Comparison of ENCODE assay signal across 8 cellular contexts in genomic region chr3:184361932-184362667, GRCh38. TPM values are rescaled to one million over a fixed set of nuclear protein-coding genes. Genes with fewer than 3 reads are reported as not detected.
A peak's percentile ranks its signal among the peaks of the same experiment; 100 is the strongest.
DNase-seq lines count a peak whose midpoint lies in the region; ATAC-seq and TF ChIP-seq lines count a peak whose summit lies in the region.

No MANE protein-coding gene starts in this region.

- peaks cover 30% of the 10 kb centered on the region for H3K36me3 Mint-ChIP-seq in WTC11

- ATAC-seq in GM21786 (IDR thresholded peaks at IDR 0.05; ENCODE audit: unreplicated experiment) (peak; percentile 2), WTC11 (peak; percentile 11), right lobe of liver (peak; percentile 39 to 44 (median 42)), HG02981 (IDR thresholded peaks at IDR 0.05; ENCODE audit: unreplicated experiment) (no peak)

- H3K4me3 ChIP-seq in colonic mucosa (peak overlapping the region; percentile 87), right lobe of liver (peak overlapping the region; percentile 75 to 97 (median 85))

- WGBS in right lobe of liver (ENCODE audit: insufficient coverage, low coverage, low lambda C conversion rate, missing lambda C conversion rate) = 0% methylated on average over 20 of the region's 38 CpGs

- H3K36me3 ChIP-seq in colonic mucosa = no peaks in the 10 kb centered on the region
- peaks cover 0 to 8% (median 2%) of the 10 kb centered on the region in 4 donors for H3K36me3 ChIP-seq in right lobe of liver

- peaks cover 24% of the 10 kb centered on the region for H3K4me1 Mint-ChIP-seq in WTC11

- H3K27me3 Mint-ChIP-seq in WTC11 (ENCODE audit: low read depth) = peaks cover 6% of the 10 kb centered on the region; the same call in 1 of the 2 replicates

- peaks cover 10% of the 10 kb centered on the region for H3K4me1 ChIP-seq in colonic mucosa
- H3K4me1 ChIP-seq in right lobe of liver = peaks cover 0 to 19% (median 8%) of the 10 kb centered on the region in 4 donors

- H3K9me3 Mint-ChIP-seq in WTC11 = no peaks in the 10 kb centered on the region

- DNase-seq in D341Med (ENCODE audit: low spot score) (peak; percentile 66), NCI-H146 treated with DMSO at 0.1 percent for 48 hours (lab: John Stamatoyannopoulos, UW; ENCODE audit: unreplicated experiment) (peak; percentile 91), WTC11 (ENCODE audit: low spot score) (peak; percentile 47), colonic mucosa (peak; percentile 82), right lobe of liver (peak; percentile 75 to 82 (median 79))
- peak; percentile 11 to 60 (median 18) for DNase-seq in stimulated activated CD4-positive, alpha-beta T cell treated with anti-CD3 and anti-CD28 coated beads, TNF-alpha, amount 100 ng/mL, for 24 hours (ENCODE audit: low read depth in 3 of 3)

- intact Hi-C loops in colonic mucosa (cut with DNase I) (no loop called here), right lobe of liver (cut with DNase I) (no loop called here)

- peak overlapping the region; percentile 99 for H3K27ac ChIP-seq in colonic mucosa
- H3K27ac ChIP-seq in right lobe of liver = peak overlapping the region; percentile 95 to 99 (median 98)

- CTCF ChIA-PET in WTC11 (lab: Charles Lee) = interaction anchor here (0.7 to 4.8 kb wide), 10 partner anchors 10 to 199 kb away, joined by 3 to 41 read pairs (median 7); partner anchors contain the start of gene EPHB3

- no peaks in the 10 kb centered on the region for H3K27me3 ChIP-seq in colonic mucosa
- H3K27me3 ChIP-seq in right lobe of liver = no peaks in the 10 kb centered on the region

- H3K9me3 ChIP-seq in colonic mucosa (no peaks in the 10 kb centered on the region), right lobe of liver (no peaks in the 10 kb centered on the region)

- POLR2A ChIA-PET in WTC11 (lab: Charles Lee) = interaction anchor here (0.6 to 2.8 kb wide), 8 partner anchors 10 to 185 kb away, joined by 3 to 13 read pairs (median 5); no protein-coding TSS in a partner anchor

- peak overlapping the region; percentile 99 for H3K9ac ChIP-seq in colonic mucosa (ENCODE audit: low read depth in 2 of 2, low read length in 2 of 2)

- H3K4me3 Mint-ChIP-seq in WTC11 = peak overlapping the region; percentile 98

- no peak for TF ChIP-seq CTCF in WTC11 (IDR thresholded peaks at IDR 0.05)
- TF ChIP-seq CTCF in colonic mucosa (IDR thresholded peaks at IDR 0.05) = no peak
- TF ChIP-seq CTCF in right lobe of liver (IDR thresholded peaks at IDR 0.05) = no peak

- peak overlapping the region; percentile 97 for H3K27ac Mint-ChIP-seq in WTC11

- TF ChIP-seq POLR2A in right lobe of liver (IDR thresholded peaks at IDR 0.05) = no peak

TF ChIP-seq in WTC11, 78 proteins besides CTCF, POLR2A, EP300 and RAD21 (continues in another document):
- TF ChIP-seq, protein P1, sequence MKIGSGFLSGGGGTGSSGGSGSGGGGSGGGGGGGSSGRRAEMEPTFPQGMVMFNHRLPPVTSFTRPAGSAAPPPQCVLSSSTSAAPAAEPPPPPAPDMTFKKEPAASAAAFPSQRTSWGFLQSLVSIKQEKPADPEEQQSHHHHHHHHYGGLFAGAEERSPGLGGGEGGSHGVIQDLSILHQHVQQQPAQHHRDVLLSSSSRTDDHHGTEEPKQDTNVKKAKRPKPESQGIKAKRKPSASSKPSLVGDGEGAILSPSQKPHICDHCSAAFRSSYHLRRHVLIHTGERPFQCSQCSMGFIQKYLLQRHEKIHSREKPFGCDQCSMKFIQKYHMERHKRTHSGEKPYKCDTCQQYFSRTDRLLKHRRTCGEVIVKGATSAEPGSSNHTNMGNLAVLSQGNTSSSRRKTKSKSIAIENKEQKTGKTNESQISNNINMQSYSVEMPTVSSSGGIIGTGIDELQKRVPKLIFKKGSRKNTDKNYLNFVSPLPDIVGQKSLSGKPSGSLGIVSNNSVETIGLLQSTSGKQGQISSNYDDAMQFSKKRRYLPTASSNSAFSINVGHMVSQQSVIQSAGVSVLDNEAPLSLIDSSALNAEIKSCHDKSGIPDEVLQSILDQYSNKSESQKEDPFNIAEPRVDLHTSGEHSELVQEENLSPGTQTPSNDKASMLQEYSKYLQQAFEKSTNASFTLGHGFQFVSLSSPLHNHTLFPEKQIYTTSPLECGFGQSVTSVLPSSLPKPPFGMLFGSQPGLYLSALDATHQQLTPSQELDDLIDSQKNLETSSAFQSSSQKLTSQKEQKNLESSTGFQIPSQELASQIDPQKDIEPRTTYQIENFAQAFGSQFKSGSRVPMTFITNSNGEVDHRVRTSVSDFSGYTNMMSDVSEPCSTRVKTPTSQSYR (CRISPR knock-in tag; IDR thresholded peaks at IDR 0.05) = 0 out of 2 replicates have a peak, but pooled peaks have one; percentile 23
- TF ChIP-seq, protein P2, sequence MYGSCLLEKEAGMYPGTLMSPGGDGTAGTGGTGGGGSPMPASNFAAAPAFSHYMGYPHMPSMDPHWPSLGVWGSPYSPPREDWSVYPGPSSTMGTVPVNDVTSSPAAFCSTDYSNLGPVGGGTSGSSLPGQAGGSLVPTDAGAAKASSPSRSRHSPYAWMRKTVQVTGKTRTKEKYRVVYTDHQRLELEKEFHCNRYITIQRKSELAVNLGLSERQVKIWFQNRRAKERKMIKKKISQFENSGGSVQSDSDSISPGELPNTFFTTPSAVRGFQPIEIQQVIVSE (CRISPR knock-in tag; IDR thresholded peaks at IDR 0.05; ENCODE audit: borderline replicate concordance) = no peak
- no peak for TF ChIP-seq ZSCAN18 (CRISPR knock-in tag; IDR thresholded peaks at IDR 0.05)
- no peak for TF ChIP-seq TP53 (CRISPR knock-in tag; IDR thresholded peaks at IDR 0.05)
- TF ChIP-seq ZMAT4 (CRISPR knock-in tag; IDR thresholded peaks at IDR 0.05) = no peak
- no peak for TF ChIP-seq GABPB1 (CRISPR knock-in tag; IDR thresholded peaks at IDR 0.05)
- TF ChIP-seq E2F4 (CRISPR knock-in tag; IDR thresholded peaks at IDR 0.05; ENCODE audit: borderline replicate concordance, low read depth) = no peak
- TF ChIP-seq SMAD3 (CRISPR knock-in tag; IDR thresholded peaks at IDR 0.05; ENCODE audit: borderline replicate concordance) = 0 out of 2 replicates have a peak, but pooled peaks have one; percentile 23
- TF ChIP-seq, protein P3, sequence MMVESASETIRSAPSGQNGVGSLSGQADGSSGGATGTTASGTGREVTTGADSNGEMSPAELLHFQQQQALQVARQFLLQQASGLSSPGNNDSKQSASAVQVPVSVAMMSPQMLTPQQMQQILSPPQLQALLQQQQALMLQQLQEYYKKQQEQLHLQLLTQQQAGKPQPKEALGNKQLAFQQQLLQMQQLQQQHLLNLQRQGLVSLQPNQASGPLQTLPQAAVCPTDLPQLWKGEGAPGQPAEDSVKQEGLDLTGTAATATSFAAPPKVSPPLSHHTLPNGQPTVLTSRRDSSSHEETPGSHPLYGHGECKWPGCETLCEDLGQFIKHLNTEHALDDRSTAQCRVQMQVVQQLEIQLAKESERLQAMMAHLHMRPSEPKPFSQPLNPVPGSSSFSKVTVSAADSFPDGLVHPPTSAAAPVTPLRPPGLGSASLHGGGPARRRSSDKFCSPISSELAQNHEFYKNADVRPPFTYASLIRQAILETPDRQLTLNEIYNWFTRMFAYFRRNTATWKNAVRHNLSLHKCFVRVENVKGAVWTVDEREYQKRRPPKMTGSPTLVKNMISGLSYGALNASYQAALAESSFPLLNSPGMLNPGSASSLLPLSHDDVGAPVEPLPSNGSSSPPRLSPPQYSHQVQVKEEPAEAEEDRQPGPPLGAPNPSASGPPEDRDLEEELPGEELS (CRISPR knock-in tag; IDR thresholded peaks at IDR 0.05) = peak; percentile 42; the same call in 1 of the 2 replicates
- no peak for TF ChIP-seq GTF2I (CRISPR knock-in tag; conservative IDR thresholded peaks at IDR 0.05)
- TF ChIP-seq GRHL2 (CRISPR knock-in tag; IDR thresholded peaks at IDR 0.05; ENCODE audit: insufficient replicate concordance, severe bottlenecking) = no peak
- no peak for TF ChIP-seq TEAD4 (CRISPR knock-in tag; IDR thresholded peaks at IDR 0.05)
- no peak for TF ChIP-seq ZNF317 (CRISPR knock-in tag; IDR thresholded peaks at IDR 0.05; ENCODE audit: borderline replicate concordance, low read depth)

RNA-seq across cellular contexts. Expression of gene POLR2H, which starts 0.6 kb away (rescaled TPM):
- total RNA-seq in WTC11 (2021) (117 to 133 TPM (median 118 TPM) in 3 replicates), colonic mucosa (100 to 1,000 TPM in 1 of 2 donors, 10 to 100 TPM in 1; 98.2 to 130 TPM), right lobe of liver (10 to 100 TPM; 27.4 to 65.7 (median 35.3) TPM)

RNA-seq across cellular contexts. Expression of gene CLCN2, which starts 0.7 kb away (rescaled TPM):
- total RNA-seq in WTC11 (2021) (15.7 to 22.6 TPM (median 17.0 TPM) in 3 replicates), colonic mucosa (10 to 100 TPM; 61.1 to 71.6 TPM), right lobe of liver (1 to 10 TPM; 1.8 to 2.9 (median 2.5) TPM)

RNA-seq across cellular contexts. Expression of gene THPO, which starts 15.9 kb away (rescaled TPM):
- 0.55 to 1.4 TPM (median 1.0 TPM) in 3 replicates for total RNA-seq in WTC11 (2021)
- under 1 TPM in 1 of 2 donors, not detected in 1; 0.17 TPM for total RNA-seq in colonic mucosa
- total RNA-seq in right lobe of liver = 10 to 100 TPM in 3 of 6 experiments, 1 to 10 TPM in 3; 8.2 to 12.1 (median 10.5) TPM

RNA-seq across cellular contexts. Expression of gene CHRD, which starts 17.8 kb away (rescaled TPM):
- total RNA-seq in WTC11 (2021) = 1.3 to 2.7 TPM (median 1.8 TPM) in 3 replicates
- 1 to 10 TPM; 2.0 TPM for total RNA-seq in colonic mucosa
- 10 to 100 TPM; 19.5 to 97.2 (median 64.8) TPM for total RNA-seq in right lobe of liver

RNA-seq across cellular contexts. Expression of gene FAM131A, which starts 24.7 kb away (rescaled TPM):
- total RNA-seq in WTC11 (2021) (20.3 to 23.0 TPM (median 20.4 TPM) in 3 replicates), colonic mucosa (10 to 100 TPM; 15.0 to 22.0 TPM), right lobe of liver (1 to 10 TPM; 2.4 to 6.5 (median 3.1) TPM)

Comparison
In these comparisons a context has a peak if more than half of its experiments do, and no peak if none do; other contexts are left out.
1. DNase-seq: peak in every context shown above with its lines; median percentile 91 in NCI-H146 treated with DMSO at 0.1 percent for 48 hours; 82 in colonic mucosa; 79 in right lobe of liver; 66 in D341Med; 47 in WTC11; 18 in stimulated activated CD4-positive, alpha-beta T cell treated with anti-CD3 and anti-CD28 coated beads, TNF-alpha, amount 100 ng/mL, for 24 hours.